10 cellular contexts compared by ENCODE assay signal in the genomic region with DNA sequence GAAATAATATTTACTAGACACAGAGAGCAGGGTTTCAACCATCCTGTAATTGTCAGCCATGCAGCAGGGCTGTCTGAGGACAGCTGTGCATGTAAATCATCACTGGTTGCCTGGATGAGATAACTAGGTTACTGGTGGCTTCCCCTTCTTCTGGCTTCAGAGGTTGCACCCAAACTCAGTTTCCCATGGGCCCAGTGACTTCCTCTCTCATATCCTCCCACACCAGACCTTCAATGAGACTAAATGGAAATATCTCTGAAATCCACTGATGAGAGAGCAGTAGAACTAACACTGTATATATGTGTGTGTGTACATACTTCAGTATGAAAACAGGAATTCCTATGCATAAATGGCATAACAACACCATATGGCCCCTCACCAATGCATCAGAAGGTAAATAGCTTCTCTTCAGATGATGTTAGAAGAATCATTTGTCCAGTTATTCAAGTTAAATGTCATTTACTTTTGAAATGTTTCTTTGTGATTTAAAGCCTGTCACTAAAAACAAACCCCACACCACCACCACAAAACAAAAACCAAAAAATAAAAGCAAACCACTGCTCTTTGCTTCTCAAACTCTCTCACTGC. TPM values are rescaled to one million over a fixed set of nuclear protein-coding genes. Genes with fewer than 3 reads are reported as not detected.
DNase-seq lines count a peak whose midpoint lies in the region; ATAC-seq and TF ChIP-seq lines count a peak whose summit lies in the region.
"Had no signal": no experiment of that assay in that cellular context is flagged by ENCODE, and none has a peak within 500 bp of the region (broad histone marks: within the 10 kb centered on the region; RNA-seq: fewer than 3 reads in every experiment).

No MANE protein-coding gene starts in this region.

- peaks cover 7% of the 10 kb centered on the region for H3K4me1 ChIP-seq in body of pancreas

- no peaks in the 10 kb centered on the region for H3K27me3 ChIP-seq in body of pancreas

- ATAC-seq in GM18519 (IDR thresholded peaks at IDR 0.05; ENCODE audit: low FRiP score, unreplicated experiment) (peak; percentile 60), GM21447 (IDR thresholded peaks at IDR 0.05; ENCODE audit: unreplicated experiment) (peak; percentile 84), HG03460 (IDR thresholded peaks at IDR 0.05; ENCODE audit: unreplicated experiment) (peak; percentile 75), body of pancreas (no peak)
- ATAC-seq: HCT116 had no signal

- no peak overlapping the region for H3K4me3 ChIP-seq in body of pancreas

- no peaks in the 10 kb centered on the region for H3K9me3 ChIP-seq in body of pancreas

- no peak for TF ChIP-seq CTCF in body of pancreas (IDR thresholded peaks at IDR 0.05)

- H3K36me3 ChIP-seq in body of pancreas (replicated peaks in 1 of 2; ENCODE audit: insufficient read depth in 1 of 2, low read depth in 2 of 2), result no peaks in the 10 kb centered on the region

- peak; percentile 44 for DNase-seq in globus pallidus (ENCODE audit: low spot score)
- no peak for DNase-seq in HPDE6-E6E7 (ENCODE audit: extremely low spot score)
- DNase-seq in body of pancreas, result no peak
- DNase-seq in NCI-H187 (lab: John Stamatoyannopoulos, UW), result no peak
- no peak for DNase-seq in ureter (ENCODE audit: low spot score)
- DNase-seq: mesendoderm had no signal

- no peak overlapping the region for H3K27ac ChIP-seq in body of pancreas

- intact Hi-C loops in body of pancreas (cut with DNase I), result loop anchor here (10.0 kb wide), 1 partner anchor 539 kb away; no protein-coding TSS in a partner anchor

- TF ChIP-seq POLR2A in body of pancreas (IDR thresholded peaks at IDR 0.05), result no peak

RNA-seq across cellular contexts. Expression of gene IL20RA, which starts 51.0 kb away (rescaled TPM):
- total RNA-seq in body of pancreas, result 10 to 100 TPM; 12.7 to 23.7 TPM
- 39.5 TPM for total RNA-seq in ureter
